In the genomic region with DNA sequence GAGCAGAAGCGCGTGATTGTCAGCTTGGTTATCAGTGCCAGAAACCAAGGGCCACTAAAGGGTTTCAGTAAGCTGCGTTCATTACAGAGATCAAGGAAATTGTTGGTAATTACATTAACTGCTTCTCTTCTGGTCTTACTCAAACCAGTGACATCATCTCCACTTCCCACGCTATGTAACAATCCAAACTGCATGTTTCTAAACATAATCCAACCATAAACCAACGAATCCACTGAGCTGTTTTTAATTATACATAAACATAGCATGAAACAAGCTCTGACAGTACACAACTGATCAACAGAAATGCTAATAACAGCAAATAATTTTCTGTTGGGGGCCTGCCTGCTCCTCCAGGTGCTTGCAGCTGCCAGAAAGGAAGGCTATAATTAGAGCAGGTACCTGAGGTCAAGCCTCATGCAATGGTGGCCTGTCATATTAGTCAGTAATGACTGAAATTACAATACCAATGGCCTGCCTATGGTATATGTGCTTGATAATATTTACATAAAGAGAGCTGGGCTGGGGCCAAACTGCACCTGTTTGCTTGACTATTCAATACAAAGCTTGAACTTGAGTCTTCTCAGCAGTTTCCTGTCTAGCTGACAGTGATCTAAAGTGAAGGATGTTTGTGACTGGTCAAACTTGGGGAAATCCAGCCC, we compare ENCODE assay signal across 9 cellular contexts. TPM values are rescaled to one million over a fixed set of nuclear protein-coding genes. Genes with fewer than 3 reads are reported as not detected.
DNase-seq lines count a peak whose midpoint lies in the region; ATAC-seq and TF ChIP-seq lines count a peak whose summit lies in the region.
"Had no signal": no experiment of that assay in that cellular context is flagged by ENCODE, and none has a peak within 500 bp of the region (broad histone marks: within the 10 kb centered on the region; RNA-seq: fewer than 3 reads in every experiment).

No MANE protein-coding gene starts in this region.

- peak overlapping the region; percentile 86 for H3K4me3 Mint-ChIP-seq in T-helper 17 cell
- H3K4me3 Mint-ChIP-seq in naive B cell = peak overlapping the region; percentile 25 to 86 (median 66)
- H3K4me3 Mint-ChIP-seq: neural crest cell had no signal

- peak overlapping the region; percentile 69 for H3K27ac ChIP-seq in effector memory CD4-positive, alpha-beta T cell (ENCODE audit: insufficient read depth, low read length, poor library complexity, severe bottlenecking)

- H3K9me3 Mint-ChIP-seq in naive B cell = no peaks in the 10 kb centered on the region
- H3K9me3 Mint-ChIP-seq: neural crest cell had no signal

- H3K27ac Mint-ChIP-seq in T-helper 17 cell (peak overlapping the region; percentile 96), naive B cell (peak overlapping the region; percentile 81 to 93 (median 87))

- H3K36me3 Mint-ChIP-seq in T-helper 17 cell (ENCODE audit: low read depth) (peaks cover 2% of the 10 kb centered on the region), naive B cell (peaks cover 0 to 5% of the 10 kb centered on the region in 2 donors)

- H3K4me1 Mint-ChIP-seq in T-helper 17 cell = peaks cover 29% of the 10 kb centered on the region
- peaks cover 24 to 53% (median 36%) of the 10 kb centered on the region in 3 donors for H3K4me1 Mint-ChIP-seq in naive B cell

- no peak for TF ChIP-seq CTCF in HFF-Myc (IDR thresholded peaks at IDR 0.05; ENCODE audit: low read depth, low read length, missing control alignments)

- no peaks in the 10 kb centered on the region for H3K9me3 ChIP-seq in T-helper 17 cell (ENCODE audit: control insufficient read depth, low read length, poor library complexity, severe bottlenecking)
- H3K9me3 ChIP-seq in effector memory CD4-positive, alpha-beta T cell (ENCODE audit: control insufficient read depth, low read length) = no peaks in the 10 kb centered on the region

- peaks cover 15% of the 10 kb centered on the region for H3K4me1 ChIP-seq in effector memory CD4-positive, alpha-beta T cell (ENCODE audit: control insufficient read depth, insufficient read depth, low read length, poor library complexity, severe bottlenecking)

- ATAC-seq in T-helper 17 cell = peak; percentile 80
- peak; percentile 78 to 85 for ATAC-seq in naive B cell (ENCODE audit: low read depth in 2 of 2)

- DNase-seq in stimulated activated CD4-positive, alpha-beta T cell treated with anti-CD3 and anti-CD28 coated beads, Interleukin-15, amount 100 ng/mL, for 24 hours = peak; percentile 44
- no peak for DNase-seq in stimulated activated CD4-positive, alpha-beta T cell treated with anti-CD3 and anti-CD28 coated beads, Interleukin-4, amount 100 ng/mL, for 1 hour
- DNase-seq in HFF-Myc (ENCODE audit: extremely low read depth, low read depth) = no peak
- DNase-seq in MV-4-11 (lab: John Stamatoyannopoulos, UW) = peak; percentile 70
- DNase-seq in T-helper 17 cell = no peak
- DNase-seq in effector memory CD4-positive, alpha-beta T cell = no peak
- DNase-seq in naive B cell = no peak
- no peak for DNase-seq in NCI-H187 (lab: John Stamatoyannopoulos, UW)

- peaks cover 5% of the 10 kb centered on the region for H3K36me3 ChIP-seq in effector memory CD4-positive, alpha-beta T cell (ENCODE audit: control insufficient read depth, insufficient read depth, low read length)

- H3K27me3 Mint-ChIP-seq in T-helper 17 cell = no peaks in the 10 kb centered on the region
- H3K27me3 Mint-ChIP-seq in naive B cell = no peaks in the 10 kb centered on the region

- H3K27me3 ChIP-seq in effector memory CD4-positive, alpha-beta T cell (replicated peaks; ENCODE audit: control insufficient read depth, insufficient read depth, low read length, poor library complexity, severe bottlenecking) = no peaks in the 10 kb centered on the region

- H3K4me3 ChIP-seq in HFF-Myc (replicated peaks; ENCODE audit: low read depth, low read length) = peak overlapping the region; percentile 41; the same call in 1 of the 2 replicates
- peak overlapping the region; percentile 44 for H3K4me3 ChIP-seq in effector memory CD4-positive, alpha-beta T cell (ENCODE audit: insufficient read depth, low read depth, low read length, poor library complexity, severe bottlenecking)

RNA-seq across cellular contexts. Expression of gene ILRUN, which starts 40.1 kb away (rescaled TPM):
- total RNA-seq in T-helper 17 cell = 10 to 100 TPM; 55.9 to 64.4 TPM
- 10 to 100 TPM; 23.8 to 33.2 (median 27.3) TPM for polyA plus RNA-seq in naive B cell (ENCODE audit: low read depth in 6 of 6)

Comparison
In these comparisons a context has a peak if more than half of its experiments do, and no peak if none do; other contexts are left out.
1. DNase-seq: peak in stimulated activated CD4-positive, alpha-beta T cell treated with anti-CD3 and anti-CD28 coated beads, Interleukin-15, amount 100 ng/mL, for 24 hours (single experiment) and MV-4-11 (single experiment); none in stimulated activated CD4-positive, alpha-beta T cell treated with anti-CD3 and anti-CD28 coated beads, Interleukin-4, amount 100 ng/mL, for 1 hour (single experiment), HFF-Myc (single experiment), T-helper 17 cell (0 of 3), effector memory CD4-positive, alpha-beta T cell (0 of 3), naive B cell (single experiment) and NCI-H187 (0 of 2).